In genomic region chr10:71998840-71999194, GRCh38 we compare ENCODE assay signal across 1 cellular context.
TF ChIP-seq lines count a peak whose summit lies in the region.

No MANE protein-coding gene starts in this region.

TF ChIP-seq in GM23338, 12 proteins besides CTCF, POLR2A, EP300 and RAD21 (continued from another document):
- TF ChIP-seq NANOG (IDR thresholded peaks at IDR 0.05; ENCODE audit: borderline replicate concordance): no peak
- no peak for TF ChIP-seq ZNF114 (CRISPR knock-in tag; IDR thresholded peaks at IDR 0.05)
- no peak for TF ChIP-seq ZNF331 (CRISPR knock-in tag; IDR thresholded peaks at IDR 0.05; ENCODE audit: low read depth)
- TF ChIP-seq ZNF462 (CRISPR knock-in tag; IDR thresholded peaks at IDR 0.05): no peak
